8 cellular contexts compared by ENCODE assay signal in genomic region chr10:95440756-95441546, GRCh38.
DNase-seq lines count a peak whose midpoint lies in the region; ATAC-seq, FAIRE-seq and TF ChIP-seq lines count a peak whose summit lies in the region.
"Had no signal": no experiment of that assay in that cellular context is flagged by ENCODE, and none has a peak within 500 bp of the region (broad histone marks: within the 10 kb centered on the region; RNA-seq: fewer than 3 reads in every experiment).

No MANE protein-coding gene starts in this region.

- ATAC-seq in HG02642 (IDR thresholded peaks at IDR 0.05; ENCODE audit: poor library complexity, unreplicated experiment) (peak; percentile 65), upper lobe of left lung (ENCODE audit: low FRiP score in 2 of 2) (no peak), sciatic nerve (no peak)

- DNase-seq in GM19239 (ENCODE audit: insufficient read length, low spot score) = peak; percentile 18
- DNase-seq in NCI-H446 (lab: John Stamatoyannopoulos, UW) = peak; percentile 3 to 22
- DNase-seq in upper lobe of left lung = no peak
- no peak for DNase-seq in sciatic nerve (ENCODE audit: low spot score)
- no peak for DNase-seq in activated CD8-positive, alpha-beta memory T cell treated with anti-CD3 and anti-CD28 coated beads, Interleukin-2, amount 50 U/mL, for 4 hours
- DNase-seq: activated naive CD4-positive, alpha-beta T cell treated with anti-CD3 and anti-CD28 coated beads, Interleukin-2, amount 50 U/mL, for 16 hours had no signal

- intact Hi-C loops in sciatic nerve (cut with DNase I) = no loop called here

- no peak for TF ChIP-seq CTCF in upper lobe of left lung (IDR thresholded peaks at IDR 0.05)

- 73 to 76% methylated on average over 7 of the region's 7 CpGs for WGBS in upper lobe of left lung, 2 donors

- H3K27me3 ChIP-seq in rectal smooth muscle tissue (ENCODE audit: control insufficient read depth, insufficient read depth, low read length) = no peaks in the 10 kb centered on the region
- no peaks in the 10 kb centered on the region for H3K27me3 ChIP-seq in upper lobe of left lung

- no peak for TF ChIP-seq POLR2A in upper lobe of left lung (IDR thresholded peaks at IDR 0.05)

- H3K27ac ChIP-seq in rectal smooth muscle tissue (ENCODE audit: low read depth, low read length) = peak overlapping the region; percentile 75
- H3K27ac ChIP-seq in upper lobe of left lung = no peak overlapping the region

- no peak overlapping the region for H3K9ac ChIP-seq in rectal smooth muscle tissue (ENCODE audit: low read length)

- H3K36me3 ChIP-seq in rectal smooth muscle tissue (ENCODE audit: control insufficient read depth, insufficient read depth, low read length) (peaks cover 6% of the 10 kb centered on the region), upper lobe of left lung (peaks cover 0 to 16% (median 0%) of the 10 kb centered on the region in 4 donors)

- peaks cover 66% of the 10 kb centered on the region for H3K4me1 ChIP-seq in rectal smooth muscle tissue (ENCODE audit: control insufficient read depth, insufficient read depth, low read length)
- H3K4me1 ChIP-seq in upper lobe of left lung = peaks cover 13 to 24% (median 17%) of the 10 kb centered on the region in 4 donors

- peak; percentile 73 for FAIRE-seq in GM19239 (lab: Jason Lieb, UNC)

- H3K9me3 ChIP-seq in upper lobe of left lung = no peaks in the 10 kb centered on the region

- H3K4me3 ChIP-seq in rectal smooth muscle tissue (ENCODE audit: low read length) = no peak overlapping the region
- H3K4me3 ChIP-seq in upper lobe of left lung = no peak overlapping the region

- TF ChIP-seq EP300 in upper lobe of left lung (IDR thresholded peaks at IDR 0.05) = no peak

Comparison
In these comparisons a context has a peak if more than half of its experiments do, and no peak if none do; other contexts are left out.
1. DNase-seq: peak in GM19239 (single experiment) and NCI-H446 (2 of 2); none in upper lobe of left lung (0 of 2), sciatic nerve (single experiment) and activated CD8-positive, alpha-beta memory T cell treated with anti-CD3 and anti-CD28 coated beads, Interleukin-2, amount 50 U/mL, for 4 hours (single experiment).